ENCODE assay signal across 24 cellular contexts in the genomic region with DNA sequence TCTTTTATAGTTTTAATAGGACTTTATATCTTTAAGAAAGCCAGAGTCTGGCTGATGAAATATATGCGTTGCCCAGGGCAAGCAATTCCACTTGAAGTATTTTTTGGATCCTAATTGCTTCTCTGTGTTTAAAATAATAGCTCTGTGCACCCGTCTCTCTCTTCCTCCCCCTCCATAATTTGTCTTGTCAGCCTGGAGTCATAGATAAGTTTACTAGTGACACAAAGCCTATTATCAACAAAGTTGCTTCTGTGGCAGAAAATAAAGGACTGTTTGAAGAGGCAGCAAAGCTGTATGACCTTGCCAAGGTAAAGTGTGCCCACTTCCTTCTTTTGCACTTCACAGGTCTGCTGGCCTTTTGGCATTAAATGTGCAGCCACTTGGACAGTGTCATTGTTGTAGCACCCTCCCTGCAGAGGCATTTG. TPM values are rescaled to one million over a fixed set of nuclear protein-coding genes. Genes with fewer than 3 reads are reported as not detected.
DNase-seq lines count a peak whose midpoint lies in the region; ATAC-seq and TF ChIP-seq lines count a peak whose summit lies in the region.
"Had no signal": no experiment of that assay in that cellular context is flagged by ENCODE, and none has a peak within 500 bp of the region (broad histone marks: within the 10 kb centered on the region; RNA-seq: fewer than 3 reads in every experiment).

No MANE protein-coding gene starts in this region.

- no TSS peak for BruUV-seq in mammary epithelial cell (replicated peaks; lab: Mats Ljungman, UMichigan)

- 7% methylated on average over 2 of the region's 2 CpGs for WGBS in mammary epithelial cell (ENCODE audit: low coverage, missing lambda C conversion rate)

- peak overlapping the region; percentile 21 for H3K27ac Mint-ChIP-seq in type B pancreatic cell

- H3K27me3 ChIP-seq in cardiac muscle cell, result no peaks in the 10 kb centered on the region
- no peaks in the 10 kb centered on the region for H3K27me3 ChIP-seq in mammary epithelial cell (ENCODE audit: insufficient read depth, low read length)
- H3K27me3 ChIP-seq: dorsolateral prefrontal cortex, foreskin keratinocyte, suprapubic skin had no signal

- no peaks in the 10 kb centered on the region for H3K4me1 ChIP-seq in cardiac muscle cell (ENCODE audit: low read depth)
- H3K4me1 ChIP-seq in mammary epithelial cell (ENCODE audit: insufficient read depth, low read length), result peaks cover 15% of the 10 kb centered on the region
- H3K4me1 ChIP-seq: foreskin keratinocyte, suprapubic skin had no signal

- H3K27ac ChIP-seq in cardiac muscle cell (peak overlapping the region; percentile 78), mammary epithelial cell (ENCODE audit: insufficient read depth, low read depth, low read length) (no peak overlapping the region)
- H3K27ac ChIP-seq: dorsolateral prefrontal cortex, foreskin keratinocyte, KMS-11, RWPE1, suprapubic skin had no signal

- H3K36me3 Mint-ChIP-seq in type B pancreatic cell, result peaks cover 44% of the 10 kb centered on the region

- no peak overlapping the region for H3K9ac ChIP-seq in mammary epithelial cell (ENCODE audit: insufficient read depth, low read length)
- H3K9ac ChIP-seq: KMS-11 had no signal

- no peak overlapping the region for H3K4me2 ChIP-seq in mammary epithelial cell (ENCODE audit: insufficient read depth, low read depth, low read length)
- H3K4me2 ChIP-seq: KMS-11 had no signal

- peaks cover 12% of the 10 kb centered on the region for H3K4me1 Mint-ChIP-seq in type B pancreatic cell (ENCODE audit: unreplicated experiment)

- H3K9me3 ChIP-seq in cardiac muscle cell (ENCODE audit: low read depth) (no peaks in the 10 kb centered on the region), mammary epithelial cell (replicated peaks; ENCODE audit: insufficient read depth, low read length) (no peaks in the 10 kb centered on the region)
- H3K9me3 ChIP-seq: suprapubic skin had no signal

- H2AFZ ChIP-seq in mammary epithelial cell (ENCODE audit: low read depth, low read length), result no peak overlapping the region

- no peaks in the 10 kb centered on the region for H4K20me1 ChIP-seq in mammary epithelial cell (ENCODE audit: insufficient read depth, low read length)

- H3K4me3 Mint-ChIP-seq in type B pancreatic cell, result peak overlapping the region; percentile 23
- H3K4me3 Mint-ChIP-seq: CD4-positive, alpha-beta memory T cell had no signal

- H3K27me3 Mint-ChIP-seq in type B pancreatic cell, result no peaks in the 10 kb centered on the region
- H3K27me3 Mint-ChIP-seq: CD4-positive, alpha-beta memory T cell had no signal

- H3K4me3 ChIP-seq in cardiac muscle cell (no peak overlapping the region), mammary epithelial cell (replicated peaks in 1 of 3; ENCODE audit: insufficient read depth in 1 of 3, low read depth in 2 of 3, low read length in 3 of 3) (no peak overlapping the region)
- H3K4me3 ChIP-seq: dorsolateral prefrontal cortex, suprapubic skin had no signal

- H3K79me2 ChIP-seq in mammary epithelial cell (ENCODE audit: insufficient read depth, low read length), result no peaks in the 10 kb centered on the region

- intact Hi-C loops in cardiac septum (cut with DNase I) (no loop called here), mammary epithelial cell (cut with micrococcal nuclease) (no loop called here)

- peak in 1 of 2 donors; percentile 27 for DNase-seq in cardiac muscle cell (ENCODE audit: low read depth in 1 of 2, low spot score in 1 of 2)
- DNase-seq in cardiac septum (ENCODE audit: low spot score), result no peak
- DNase-seq in M059J (ENCODE audit: low read depth), result peak; percentile 33
- DNase-seq in dedifferentiated amniotic fluid mesenchymal stem cell (ENCODE audit: extremely low spot score), result peak; percentile 77
- no peak for DNase-seq in type B pancreatic cell (ENCODE audit: extremely low spot score, unreplicated experiment)
- DNase-seq in NCI-H774 (lab: John Stamatoyannopoulos, UW), result no peak
- no peak for DNase-seq in mammary epithelial cell
- DNase-seq: activated CD8-positive, alpha-beta memory T cell treated with anti-CD3 and anti-CD28 coated beads, Interleukin-2, amount 50 U/mL, for 4 hours; CD4-positive, alpha-beta memory T cell; DMS53; dorsolateral prefrontal cortex; foreskin keratinocyte; islet precursor cell; NCI-H1930; NCI-H446 treated with DMSO at 0.1 percent for 48 hours; NK-92 treated with Interleukin-12 subunit alpha and Interleukin-12 subunit beta, amount 100 ng/mL, for 24 hours had no signal

- no peak for ATAC-seq in HG03520 (IDR thresholded peaks at IDR 0.05; ENCODE audit: unreplicated experiment)
- ATAC-seq: foreskin keratinocyte, sciatic nerve had no signal

- H3K36me3 ChIP-seq in cardiac muscle cell (peaks cover 26% of the 10 kb centered on the region), mammary epithelial cell (ENCODE audit: insufficient read depth, low read length) (peaks cover 32% of the 10 kb centered on the region)

- H3K9me3 Mint-ChIP-seq in type B pancreatic cell, result no peaks in the 10 kb centered on the region
- H3K9me3 Mint-ChIP-seq: CD4-positive, alpha-beta memory T cell had no signal

- in situ Hi-C loops in mammary epithelial cell (cut with MboI; ENCODE audit: low sequenced_read_pairs in 2 of 2), result no loop called here

- TF ChIP-seq CTCF in cardiac muscle cell (IDR thresholded peaks at IDR 0.05; ENCODE audit: low read depth, low read length), result no peak
- TF ChIP-seq CTCF in type B pancreatic cell (conservative IDR thresholded peaks at IDR 0.05), result no peak
- no peak for TF ChIP-seq CTCF in mammary epithelial cell (conservative IDR thresholded peaks at IDR 0.05 in 1 of 2, IDR thresholded peaks at IDR 0.05 in 1 of 2; ENCODE audit: extremely low read depth in 1 of 2, insufficient read depth in 1 of 2, low read depth in 1 of 2, low read length in 2 of 2)

- dilution Hi-C loops in mammary epithelial cell (cut with HindIII; ENCODE audit: low sequenced_read_pairs), result no loop called here

- CTCF ChIA-PET in mammary epithelial cell (lab: Charles Lee; ENCODE audit: low non-redundant PET), result no interaction called here

RNA-seq across cellular contexts. Expression of a gene that starts 28.6 kb away (rescaled TPM):
- total RNA-seq in cardiac muscle cell, result not detected in 2 replicates
- not detected in 2 replicates for polyA plus RNA-seq in cardiac muscle cell
- total RNA-seq in cardiac septum, result not detected
- total RNA-seq in M059J (2014; rRNA removed; shearing (Covaris generic)), result not detected in 2 replicates
- total RNA-seq in type B pancreatic cell (ENCODE audit: low replicate concordance), result 0.31 and 4.2 TPM in 2 replicates
- not detected for total RNA-seq in mammary epithelial cell
- polyA plus RNA-seq in mammary epithelial cell, result 0.02 TPM
- polyA minus RNA-seq in mammary epithelial cell, result not detected
- total RNA-seq: bronchial epithelial cell; CD4-positive, alpha-beta memory T cell; foreskin keratinocyte; myocyte; omental fat pad; sciatic nerve had no signal
- polyA plus RNA-seq: CD4-positive, alpha-beta memory T cell; foreskin keratinocyte had no signal

Comparison
In these comparisons a context has a peak if more than half of its experiments do, and no peak if none do; other contexts are left out.
1. DNase-seq: peak in M059J (single experiment) and dedifferentiated amniotic fluid mesenchymal stem cell (single experiment); none in cardiac septum (single experiment), type B pancreatic cell (single experiment), NCI-H774 (single experiment) and mammary epithelial cell (single experiment).